ENCODE assay signal across 1 cellular context in the genomic region with DNA sequence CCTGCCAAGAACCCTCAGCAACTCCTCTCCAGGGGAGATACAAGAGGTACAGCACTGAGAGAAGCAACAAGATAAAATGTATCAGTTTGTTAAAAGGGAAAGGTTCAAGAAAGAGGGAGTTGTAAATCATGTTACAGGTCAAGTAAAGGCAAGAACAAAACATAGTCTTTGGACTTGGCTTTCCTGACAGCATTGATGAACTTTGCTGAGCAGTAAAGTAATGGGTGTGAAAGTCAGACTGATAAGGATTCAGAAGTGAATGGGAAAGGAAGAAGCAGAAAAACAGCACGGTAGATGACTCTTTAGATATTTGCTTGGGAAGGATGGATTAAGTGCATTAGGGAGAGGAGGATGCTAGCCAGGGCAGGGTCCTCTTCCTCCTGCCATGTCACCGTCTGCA.
TF ChIP-seq lines count a peak whose summit lies in the region.

No MANE protein-coding gene starts in this region.

TF ChIP-seq in IMR-90, 13 proteins besides CTCF, POLR2A, EP300 and RAD21:
- no peak for TF ChIP-seq RFX5 (IDR thresholded peaks at IDR 0.05; ENCODE audit: low read depth, low read length)
